Comparison of ENCODE assay signal across 8 cellular contexts in genomic region chrX:40093586-40093985, GRCh38. TPM values are rescaled to one million over a fixed set of nuclear protein-coding genes. Genes with fewer than 3 reads are reported as not detected.
DNase-seq lines count a peak whose midpoint lies in the region; ATAC-seq and TF ChIP-seq lines count a peak whose summit lies in the region.

No MANE protein-coding gene starts in this region.

- H3K36me3 ChIP-seq in DOHH2 (ENCODE audit: control insufficient read depth, low read length) (no peaks in the 10 kb centered on the region), PC-9 (ENCODE audit: low read depth) (no peaks in the 10 kb centered on the region)

- BruUV-seq in PC-9 (replicated peaks; lab: Mats Ljungman, UMichigan): no TSS peak

- H3K9me3 ChIP-seq in DOHH2 (ENCODE audit: control insufficient read depth, insufficient read depth, low read length) (no peaks in the 10 kb centered on the region), PC-9 (ENCODE audit: insufficient read depth, low read depth) (no peaks in the 10 kb centered on the region)

- intact Hi-C loops in PC-9 (cut with micrococcal nuclease; ENCODE audit: unreplicated experiment): no loop called here

- TF ChIP-seq CTCF in DOHH2 (IDR thresholded peaks at IDR 0.05; ENCODE audit: low read depth, low read length, poor library complexity, severe bottlenecking) (no peak), PC-9 (conservative IDR thresholded peaks at IDR 0.05) (no peak), endothelial cell (IDR thresholded peaks at IDR 0.05; ENCODE audit: unreplicated experiment) (no peak), osteocyte (IDR thresholded peaks at IDR 0.05) (no peak)

- H3K4me1 ChIP-seq in DOHH2 (ENCODE audit: control insufficient read depth, low read length) (peaks cover 68% of the 10 kb centered on the region), PC-9 (replicated peaks; ENCODE audit: insufficient read depth) (no peaks in the 10 kb centered on the region)

- peaks cover 82% of the 10 kb centered on the region for H3K79me2 ChIP-seq in DOHH2 (ENCODE audit: control insufficient read depth, low read length)
- H3K79me2 ChIP-seq in PC-9 (ENCODE audit: low read depth): peaks cover 78% of the 10 kb centered on the region

- no peak overlapping the region for H2AFZ ChIP-seq in PC-9

- H3K27ac ChIP-seq in DOHH2 (ENCODE audit: low read depth, low read length) (no peak overlapping the region), PC-9 (no peak overlapping the region)

- H3K4me3 ChIP-seq in DOHH2 (ENCODE audit: low read length) (peak overlapping the region; percentile 80), PC-9 (peak overlapping the region; percentile 55; the same call in 1 of the 2 replicates)

- no peak for ATAC-seq in HG03354 (IDR thresholded peaks at IDR 0.05; ENCODE audit: poor library complexity, severe bottlenecking, unreplicated experiment)

- peak overlapping the region; percentile 47 for H3K4me3 Mint-ChIP-seq in endothelial cell (ENCODE audit: unreplicated experiment)
- peak overlapping the region; percentile 91 for H3K4me3 Mint-ChIP-seq in osteocyte (ENCODE audit: unreplicated experiment)

- H3F3A ChIP-seq in DOHH2 (ENCODE audit: control insufficient read depth, insufficient read depth) (no peaks in the 10 kb centered on the region; the same call in 1 of the 2 replicates), PC-9 (ENCODE audit: insufficient read depth, low read depth) (no peaks in the 10 kb centered on the region)

- no peak overlapping the region for H3K27ac Mint-ChIP-seq in endothelial cell (ENCODE audit: unreplicated experiment)
- H3K27ac Mint-ChIP-seq in osteocyte (ENCODE audit: unreplicated experiment): peak overlapping the region; percentile 83

- H3K27me3 Mint-ChIP-seq in endothelial cell (ENCODE audit: unreplicated experiment) (peaks cover 5% of the 10 kb centered on the region), osteocyte (ENCODE audit: unreplicated experiment) (no peaks in the 10 kb centered on the region)

- peaks cover 21% of the 10 kb centered on the region for H4K20me1 ChIP-seq in DOHH2 (ENCODE audit: control insufficient read depth, insufficient read depth, low read depth, low read length)
- 0 out of 2 replicates have a peak, but pooled peaks cover 8% of the 10 kb centered on the region for H4K20me1 ChIP-seq in PC-9 (ENCODE audit: insufficient read depth)

- H3K4me2 ChIP-seq in DOHH2 (ENCODE audit: low read length) (peak overlapping the region; percentile 69), PC-9 (peak overlapping the region; percentile 75)

- peaks cover 38% of the 10 kb centered on the region for H3K4me1 Mint-ChIP-seq in endothelial cell (ENCODE audit: unreplicated experiment)
- peaks cover 35% of the 10 kb centered on the region for H3K4me1 Mint-ChIP-seq in osteocyte (ENCODE audit: unreplicated experiment)

- DNase-seq in PC-9: no peak
- no peak for DNase-seq in endothelial cell (ENCODE audit: low spot score)
- DNase-seq in osteocyte (ENCODE audit: extremely low spot score, unreplicated experiment): no peak
- no peak for DNase-seq in stimulated activated CD4-positive, alpha-beta T cell treated with anti-CD3 and anti-CD28 coated beads, Interleukin-15, amount 100 ng/mL, for 24 hours
- DNase-seq in NCI-H2227 treated with DMSO at 0.1 percent for 48 hours (lab: John Stamatoyannopoulos, UW): no peak
- no peak for DNase-seq in stimulated activated CD4-positive, alpha-beta T cell treated with anti-CD3 and anti-CD28 coated beads, Interleukin-4, amount 100 ng/mL, for 1 hour

- H3K27me3 ChIP-seq in DOHH2 (ENCODE audit: control insufficient read depth, low read length): no peaks in the 10 kb centered on the region
- H3K27me3 ChIP-seq in PC-9 (ENCODE audit: insufficient read depth, low read depth): no peaks in the 10 kb centered on the region

- H3K36me3 Mint-ChIP-seq in endothelial cell (ENCODE audit: low read depth, unreplicated experiment) (peaks cover 4% of the 10 kb centered on the region), osteocyte (ENCODE audit: unreplicated experiment) (peaks cover 2% of the 10 kb centered on the region)

- H3K9me3 Mint-ChIP-seq in endothelial cell (ENCODE audit: unreplicated experiment) (no peaks in the 10 kb centered on the region), osteocyte (ENCODE audit: unreplicated experiment) (no peaks in the 10 kb centered on the region)

- POLR2A ChIA-PET in PC-9 (lab: Charles Lee; ENCODE audit: unreplicated experiment): no interaction called here

- no peaks in the 10 kb centered on the region for H3K9me2 ChIP-seq in DOHH2 (replicated peaks; ENCODE audit: control insufficient read depth, low read length)
- H3K9me2 ChIP-seq in PC-9 (ENCODE audit: insufficient read depth): no peaks in the 10 kb centered on the region

- CTCF ChIA-PET in PC-9 (lab: Charles Lee): no interaction called here

RNA-seq across cellular contexts. Expression of gene BCOR, which starts 4.2 kb away (rescaled TPM):
- total RNA-seq in PC-9 (2021) (0.68 and 1.5 TPM in 2 replicates), endothelial cell (ENCODE audit: unreplicated experiment) (34.5 TPM), osteocyte (24.1 and 24.8 TPM in 2 replicates)

Comparison
In these comparisons a context has a peak if more than half of its experiments do, and no peak if none do; other contexts are left out.
1. RNA of gene BCOR, which starts 4.2 kb away (total RNA-seq): 34.5 TPM in endothelial cell (single experiment) and 24.1 to 24.8 TPM in osteocyte; 0.68 to 1.5 TPM in PC-9; every median in the first group is over 10 times any median in the second.